Comparison of ENCODE assay signal across 18 cellular contexts in genomic region chr1:55285849-55286248, GRCh38.
DNase-seq lines count a peak whose midpoint lies in the region; ATAC-seq and TF ChIP-seq lines count a peak whose summit lies in the region.
"Had no signal": no experiment of that assay in that cellular context is flagged by ENCODE, and none has a peak within 500 bp of the region (broad histone marks: within the 10 kb centered on the region; RNA-seq: fewer than 3 reads in every experiment).

No MANE protein-coding gene starts in this region.

- H3K9me3 Mint-ChIP-seq in HFFc6 = no peaks in the 10 kb centered on the region
- H3K9me3 Mint-ChIP-seq: activated T-helper 2 cell treated with anti-CD3 and anti-CD28 coated beads, Interferon-gamma antibody, Interleukin-2, Interleukin-4, amounts not matched to agents 10 μg/mL and 5 μg/mL and 100 μg/mL, durations not matched to agents 14 hours and 24 hours and 36 hours; CD4-positive, alpha-beta memory T cell had no signal

- WGBS in heart left ventricle, 4 donors = 92 to 100% (median 98%) methylated on average over 1 of the region's 1 CpG

- no peak overlapping the region for H3K27ac Mint-ChIP-seq in HFFc6
- H3K27ac Mint-ChIP-seq: CD4-positive, alpha-beta memory T cell had no signal

- no peaks in the 10 kb centered on the region for H3K9me3 ChIP-seq in heart left ventricle
- H3K9me3 ChIP-seq: adrenal gland, thoracic aorta had no signal

- peak; percentile 29 for ATAC-seq in left colon
- ATAC-seq in heart left ventricle = no peak
- ATAC-seq in GM19035 (IDR thresholded peaks at IDR 0.05; ENCODE audit: unreplicated experiment) = no peak

- H3K36me3 Mint-ChIP-seq in HFFc6 (ENCODE audit: low read depth) = no peaks in the 10 kb centered on the region
- H3K36me3 Mint-ChIP-seq: CD4-positive, alpha-beta memory T cell had no signal

- H3K27ac ChIP-seq in VCaP (no peak overlapping the region), heart left ventricle (no peak overlapping the region)
- H3K27ac ChIP-seq: adrenal gland, thoracic aorta had no signal

- no peak overlapping the region for H3K4me3 ChIP-seq in heart left ventricle
- H3K4me3 ChIP-seq: adrenal gland, thoracic aorta had no signal

- H3K27me3 Mint-ChIP-seq in HFFc6 (ENCODE audit: insufficient read depth) = peaks cover 2% of the 10 kb centered on the region; the same call in 1 of the 2 replicates

- H3K27me3 ChIP-seq in heart left ventricle = no peaks in the 10 kb centered on the region

- H3K4me3 Mint-ChIP-seq in HFFc6 = no peak overlapping the region
- H3K4me3 Mint-ChIP-seq: CD4-positive, alpha-beta memory T cell had no signal

- no peaks in the 10 kb centered on the region for H3K36me3 ChIP-seq in heart left ventricle
- H3K36me3 ChIP-seq: adrenal gland, thoracic aorta had no signal

- no peaks in the 10 kb centered on the region for H3K4me1 ChIP-seq in heart left ventricle
- H3K4me1 ChIP-seq: adrenal gland had no signal

- intact Hi-C loops in left colon (cut with DNase I, micrococcal nuclease) (loop anchor here in 1 of 2 donors (2.0 to 10.0 kb wide), 2 partner anchors 1299 to 1419 kb away; no protein-coding TSS in a partner anchor), heart left ventricle (cut with DNase I) (loop anchor here (1.0 to 10.0 kb wide), 16 partner anchors 46 to 1539 kb away; partner anchors contain the start of gene FYB2 (in 1 of the 10))

- DNase-seq in DMS53 (lab: John Stamatoyannopoulos, UW) = peak; percentile 54
- no peak for DNase-seq in DMS53 treated with DMSO at 0.1 percent for 48 hours (lab: John Stamatoyannopoulos, UW; ENCODE audit: unreplicated experiment)
- no peak for DNase-seq in HFFc6
- no peak for DNase-seq in left colon
- DNase-seq in heart left ventricle = no peak
- no peak for DNase-seq in cerebellar cortex (ENCODE audit: low spot score)
- DNase-seq: 8988T; adrenal gland; CD4-positive, alpha-beta memory T cell; cerebellar nuclear complex; H7; NCI-H226; right cardiac atrium; stimulated activated CD4-positive, alpha-beta T cell treated with anti-CD3 and anti-CD28 coated beads, Interleukin-2, amount 100 ng/mL, for 24 hours had no signal

- TF ChIP-seq CTCF in HFFc6 (IDR thresholded peaks at IDR 0.05) (peak; percentile 12; the same call in 1 of the 2 replicates), VCaP (conservative IDR thresholded peaks at IDR 0.05) (0 out of 2 replicates have a peak, but pooled peaks have one; percentile 16), heart left ventricle (IDR thresholded peaks at IDR 0.05) (no peak)

- peaks cover 28% of the 10 kb centered on the region for H3K4me1 Mint-ChIP-seq in HFFc6 (ENCODE audit: low read depth)
- H3K4me1 Mint-ChIP-seq: CD4-positive, alpha-beta memory T cell had no signal

- TF ChIP-seq POLR2A in heart left ventricle (IDR thresholded peaks at IDR 0.05) = no peak

Comparison
In these comparisons a context has a peak if more than half of its experiments do, and no peak if none do; other contexts are left out.
1. CTCF ChIP-seq: peak in HFFc6 (single experiment) and VCaP (single experiment); none in heart left ventricle (0 of 12).